Comparison of ENCODE assay signal across 1 cellular context in the genomic region with DNA sequence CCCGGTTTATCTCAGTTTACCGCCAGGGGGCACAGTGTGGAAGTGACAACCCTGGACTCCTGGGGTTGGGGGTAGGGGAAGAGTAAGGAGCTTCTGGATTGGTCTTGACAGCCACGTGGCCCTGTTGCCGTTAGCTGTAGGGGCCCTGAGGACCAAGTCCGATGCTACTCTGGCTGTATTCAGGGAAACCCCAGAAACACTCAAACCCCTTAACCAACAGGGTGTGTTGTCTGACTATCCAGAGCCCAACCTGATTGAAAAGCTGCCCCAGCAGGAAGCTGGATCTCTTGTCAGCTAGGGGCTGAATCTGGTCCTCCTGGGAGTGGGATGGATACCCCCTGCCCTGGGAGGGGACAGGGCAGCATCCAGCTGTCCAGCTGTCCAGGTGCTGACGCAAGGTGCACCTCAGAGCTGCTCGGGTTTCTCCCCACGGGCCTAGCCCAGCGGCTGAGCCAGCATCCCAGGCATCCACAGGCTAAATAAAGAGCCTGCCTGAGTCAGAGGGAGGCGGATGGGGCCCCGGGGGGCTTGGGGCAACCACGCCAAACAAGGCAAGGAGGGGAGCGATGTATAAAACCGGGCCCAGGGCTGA.
TF ChIP-seq lines count a peak whose summit lies in the region.

No MANE protein-coding gene starts in this region.

TF ChIP-seq in HepG2, 621 proteins besides CTCF, POLR2A, EP300 and RAD21 (continued from another document and continues in another):
- TF ChIP-seq, protein P1, sequence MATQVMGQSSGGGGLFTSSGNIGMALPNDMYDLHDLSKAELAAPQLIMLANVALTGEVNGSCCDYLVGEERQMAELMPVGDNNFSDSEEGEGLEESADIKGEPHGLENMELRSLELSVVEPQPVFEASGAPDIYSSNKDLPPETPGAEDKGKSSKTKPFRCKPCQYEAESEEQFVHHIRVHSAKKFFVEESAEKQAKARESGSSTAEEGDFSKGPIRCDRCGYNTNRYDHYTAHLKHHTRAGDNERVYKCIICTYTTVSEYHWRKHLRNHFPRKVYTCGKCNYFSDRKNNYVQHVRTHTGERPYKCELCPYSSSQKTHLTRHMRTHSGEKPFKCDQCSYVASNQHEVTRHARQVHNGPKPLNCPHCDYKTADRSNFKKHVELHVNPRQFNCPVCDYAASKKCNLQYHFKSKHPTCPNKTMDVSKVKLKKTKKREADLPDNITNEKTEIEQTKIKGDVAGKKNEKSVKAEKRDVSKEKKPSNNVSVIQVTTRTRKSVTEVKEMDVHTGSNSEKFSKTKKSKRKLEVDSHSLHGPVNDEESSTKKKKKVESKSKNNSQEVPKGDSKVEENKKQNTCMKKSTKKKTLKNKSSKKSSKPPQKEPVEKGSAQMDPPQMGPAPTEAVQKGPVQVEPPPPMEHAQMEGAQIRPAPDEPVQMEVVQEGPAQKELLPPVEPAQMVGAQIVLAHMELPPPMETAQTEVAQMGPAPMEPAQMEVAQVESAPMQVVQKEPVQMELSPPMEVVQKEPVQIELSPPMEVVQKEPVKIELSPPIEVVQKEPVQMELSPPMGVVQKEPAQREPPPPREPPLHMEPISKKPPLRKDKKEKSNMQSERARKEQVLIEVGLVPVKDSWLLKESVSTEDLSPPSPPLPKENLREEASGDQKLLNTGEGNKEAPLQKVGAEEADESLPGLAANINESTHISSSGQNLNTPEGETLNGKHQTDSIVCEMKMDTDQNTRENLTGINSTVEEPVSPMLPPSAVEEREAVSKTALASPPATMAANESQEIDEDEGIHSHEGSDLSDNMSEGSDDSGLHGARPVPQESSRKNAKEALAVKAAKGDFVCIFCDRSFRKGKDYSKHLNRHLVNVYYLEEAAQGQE (IDR thresholded peaks at IDR 0.05; ENCODE audit: borderline replicate concordance in 1 of 2, low read depth in 1 of 2, low read length in 2 of 2): peak in 1 of 2 experiments; percentile 73; a peak in 2 of 4 replicates
- TF ChIP-seq SKI (IDR thresholded peaks at IDR 0.05; ENCODE audit: partially characterized antibody) (no peak), DNMT1 (CRISPR knock-in tag; IDR thresholded peaks at IDR 0.05) (no peak), ARHGAP35 (CRISPR knock-in tag; IDR thresholded peaks at IDR 0.05; ENCODE audit: borderline replicate concordance) (no peak), NFYC (CRISPR knock-in tag; IDR thresholded peaks at IDR 0.05) (peak; percentile 73), ZZZ3 (CRISPR knock-in tag; IDR thresholded peaks at IDR 0.05; ENCODE audit: borderline replicate concordance) (no peak), ZNF552 (CRISPR knock-in tag; IDR thresholded peaks at IDR 0.05; ENCODE audit: borderline replicate concordance) (no peak), ZNF446 (CRISPR knock-in tag; IDR thresholded peaks at IDR 0.05) (0 out of 2 replicates have a peak, but pooled peaks have one; percentile 30), NFIB (CRISPR knock-in tag; IDR thresholded peaks at IDR 0.05; ENCODE audit: borderline replicate concordance) (no peak), ZNF567 (CRISPR knock-in tag; IDR thresholded peaks at IDR 0.05; ENCODE audit: borderline replicate concordance) (no peak), ZNF10 (CRISPR knock-in tag; IDR thresholded peaks at IDR 0.05; ENCODE audit: borderline replicate concordance, low read depth) (no peak), BCL6 (CRISPR knock-in tag; IDR thresholded peaks at IDR 0.05) (no peak), ZNF121 (CRISPR knock-in tag; IDR thresholded peaks at IDR 0.05) (no peak), KMT2B (CRISPR knock-in tag; IDR thresholded peaks at IDR 0.05) (no peak), ZNF335 (CRISPR knock-in tag; IDR thresholded peaks at IDR 0.05) (no peak)
- TF ChIP-seq, protein P2, sequence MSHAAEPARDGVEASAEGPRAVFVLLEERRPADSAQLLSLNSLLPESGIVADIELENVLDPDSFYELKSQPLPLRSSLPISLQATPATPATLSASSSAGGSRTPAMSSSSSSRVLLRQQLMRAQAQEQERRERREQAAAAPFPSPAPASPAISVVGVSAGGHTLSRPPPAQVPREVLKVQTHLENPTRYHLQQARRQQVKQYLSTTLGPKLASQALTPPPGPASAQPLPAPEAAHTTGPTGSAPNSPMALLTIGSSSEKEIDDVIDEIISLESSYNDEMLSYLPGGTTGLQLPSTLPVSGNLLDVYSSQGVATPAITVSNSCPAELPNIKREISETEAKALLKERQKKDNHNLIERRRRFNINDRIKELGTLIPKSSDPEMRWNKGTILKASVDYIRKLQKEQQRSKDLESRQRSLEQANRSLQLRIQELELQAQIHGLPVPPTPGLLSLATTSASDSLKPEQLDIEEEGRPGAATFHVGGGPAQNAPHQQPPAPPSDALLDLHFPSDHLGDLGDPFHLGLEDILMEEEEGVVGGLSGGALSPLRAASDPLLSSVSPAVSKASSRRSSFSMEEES (CRISPR knock-in tag; IDR thresholded peaks at IDR 0.05): peak; percentile 20; the same call in 1 of the 2 replicates
- TF ChIP-seq, protein P3, sequence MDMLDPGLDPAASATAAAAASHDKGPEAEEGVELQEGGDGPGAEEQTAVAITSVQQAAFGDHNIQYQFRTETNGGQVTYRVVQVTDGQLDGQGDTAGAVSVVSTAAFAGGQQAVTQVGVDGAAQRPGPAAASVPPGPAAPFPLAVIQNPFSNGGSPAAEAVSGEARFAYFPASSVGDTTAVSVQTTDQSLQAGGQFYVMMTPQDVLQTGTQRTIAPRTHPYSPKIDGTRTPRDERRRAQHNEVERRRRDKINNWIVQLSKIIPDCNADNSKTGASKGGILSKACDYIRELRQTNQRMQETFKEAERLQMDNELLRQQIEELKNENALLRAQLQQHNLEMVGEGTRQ (IDR thresholded peaks at IDR 0.05; ENCODE audit: low read depth, low read length): peak; percentile 91
- TF ChIP-seq, protein P3 (CRISPR knock-in tag; IDR thresholded peaks at IDR 0.05; ENCODE audit: borderline replicate concordance): peak; percentile 92; the same call in 1 of the 2 replicates
- TF ChIP-seq, protein P4, sequence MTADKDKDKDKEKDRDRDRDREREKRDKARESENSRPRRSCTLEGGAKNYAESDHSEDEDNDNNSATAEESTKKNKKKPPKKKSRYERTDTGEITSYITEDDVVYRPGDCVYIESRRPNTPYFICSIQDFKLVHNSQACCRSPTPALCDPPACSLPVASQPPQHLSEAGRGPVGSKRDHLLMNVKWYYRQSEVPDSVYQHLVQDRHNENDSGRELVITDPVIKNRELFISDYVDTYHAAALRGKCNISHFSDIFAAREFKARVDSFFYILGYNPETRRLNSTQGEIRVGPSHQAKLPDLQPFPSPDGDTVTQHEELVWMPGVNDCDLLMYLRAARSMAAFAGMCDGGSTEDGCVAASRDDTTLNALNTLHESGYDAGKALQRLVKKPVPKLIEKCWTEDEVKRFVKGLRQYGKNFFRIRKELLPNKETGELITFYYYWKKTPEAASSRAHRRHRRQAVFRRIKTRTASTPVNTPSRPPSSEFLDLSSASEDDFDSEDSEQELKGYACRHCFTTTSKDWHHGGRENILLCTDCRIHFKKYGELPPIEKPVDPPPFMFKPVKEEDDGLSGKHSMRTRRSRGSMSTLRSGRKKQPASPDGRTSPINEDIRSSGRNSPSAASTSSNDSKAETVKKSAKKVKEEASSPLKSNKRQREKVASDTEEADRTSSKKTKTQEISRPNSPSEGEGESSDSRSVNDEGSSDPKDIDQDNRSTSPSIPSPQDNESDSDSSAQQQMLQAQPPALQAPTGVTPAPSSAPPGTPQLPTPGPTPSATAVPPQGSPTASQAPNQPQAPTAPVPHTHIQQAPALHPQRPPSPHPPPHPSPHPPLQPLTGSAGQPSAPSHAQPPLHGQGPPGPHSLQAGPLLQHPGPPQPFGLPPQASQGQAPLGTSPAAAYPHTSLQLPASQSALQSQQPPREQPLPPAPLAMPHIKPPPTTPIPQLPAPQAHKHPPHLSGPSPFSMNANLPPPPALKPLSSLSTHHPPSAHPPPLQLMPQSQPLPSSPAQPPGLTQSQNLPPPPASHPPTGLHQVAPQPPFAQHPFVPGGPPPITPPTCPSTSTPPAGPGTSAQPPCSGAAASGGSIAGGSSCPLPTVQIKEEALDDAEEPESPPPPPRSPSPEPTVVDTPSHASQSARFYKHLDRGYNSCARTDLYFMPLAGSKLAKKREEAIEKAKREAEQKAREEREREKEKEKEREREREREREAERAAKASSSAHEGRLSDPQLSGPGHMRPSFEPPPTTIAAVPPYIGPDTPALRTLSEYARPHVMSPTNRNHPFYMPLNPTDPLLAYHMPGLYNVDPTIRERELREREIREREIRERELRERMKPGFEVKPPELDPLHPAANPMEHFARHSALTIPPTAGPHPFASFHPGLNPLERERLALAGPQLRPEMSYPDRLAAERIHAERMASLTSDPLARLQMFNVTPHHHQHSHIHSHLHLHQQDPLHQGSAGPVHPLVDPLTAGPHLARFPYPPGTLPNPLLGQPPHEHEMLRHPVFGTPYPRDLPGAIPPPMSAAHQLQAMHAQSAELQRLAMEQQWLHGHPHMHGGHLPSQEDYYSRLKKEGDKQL (CRISPR knock-in tag; IDR thresholded peaks at IDR 0.05; ENCODE audit: low read depth): no peak
- TF ChIP-seq, protein P5, sequence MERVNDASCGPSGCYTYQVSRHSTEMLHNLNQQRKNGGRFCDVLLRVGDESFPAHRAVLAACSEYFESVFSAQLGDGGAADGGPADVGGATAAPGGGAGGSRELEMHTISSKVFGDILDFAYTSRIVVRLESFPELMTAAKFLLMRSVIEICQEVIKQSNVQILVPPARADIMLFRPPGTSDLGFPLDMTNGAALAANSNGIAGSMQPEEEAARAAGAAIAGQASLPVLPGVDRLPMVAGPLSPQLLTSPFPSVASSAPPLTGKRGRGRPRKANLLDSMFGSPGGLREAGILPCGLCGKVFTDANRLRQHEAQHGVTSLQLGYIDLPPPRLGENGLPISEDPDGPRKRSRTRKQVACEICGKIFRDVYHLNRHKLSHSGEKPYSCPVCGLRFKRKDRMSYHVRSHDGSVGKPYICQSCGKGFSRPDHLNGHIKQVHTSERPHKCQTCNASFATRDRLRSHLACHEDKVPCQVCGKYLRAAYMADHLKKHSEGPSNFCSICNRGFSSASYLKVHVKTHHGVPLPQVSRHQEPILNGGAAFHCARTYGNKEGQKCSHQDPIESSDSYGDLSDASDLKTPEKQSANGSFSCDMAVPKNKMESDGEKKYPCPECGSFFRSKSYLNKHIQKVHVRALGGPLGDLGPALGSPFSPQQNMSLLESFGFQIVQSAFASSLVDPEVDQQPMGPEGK (CRISPR knock-in tag; IDR thresholded peaks at IDR 0.05): peak; percentile 57
- TF ChIP-seq, protein P6, sequence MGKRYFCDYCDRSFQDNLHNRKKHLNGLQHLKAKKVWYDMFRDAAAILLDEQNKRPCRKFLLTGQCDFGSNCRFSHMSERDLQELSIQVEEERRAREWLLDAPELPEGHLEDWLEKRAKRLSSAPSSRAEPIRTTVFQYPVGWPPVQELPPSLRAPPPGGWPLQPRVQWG (CRISPR knock-in tag; IDR thresholded peaks at IDR 0.05; ENCODE audit: borderline replicate concordance, low read depth): no peak
- TF ChIP-seq, protein P7, sequence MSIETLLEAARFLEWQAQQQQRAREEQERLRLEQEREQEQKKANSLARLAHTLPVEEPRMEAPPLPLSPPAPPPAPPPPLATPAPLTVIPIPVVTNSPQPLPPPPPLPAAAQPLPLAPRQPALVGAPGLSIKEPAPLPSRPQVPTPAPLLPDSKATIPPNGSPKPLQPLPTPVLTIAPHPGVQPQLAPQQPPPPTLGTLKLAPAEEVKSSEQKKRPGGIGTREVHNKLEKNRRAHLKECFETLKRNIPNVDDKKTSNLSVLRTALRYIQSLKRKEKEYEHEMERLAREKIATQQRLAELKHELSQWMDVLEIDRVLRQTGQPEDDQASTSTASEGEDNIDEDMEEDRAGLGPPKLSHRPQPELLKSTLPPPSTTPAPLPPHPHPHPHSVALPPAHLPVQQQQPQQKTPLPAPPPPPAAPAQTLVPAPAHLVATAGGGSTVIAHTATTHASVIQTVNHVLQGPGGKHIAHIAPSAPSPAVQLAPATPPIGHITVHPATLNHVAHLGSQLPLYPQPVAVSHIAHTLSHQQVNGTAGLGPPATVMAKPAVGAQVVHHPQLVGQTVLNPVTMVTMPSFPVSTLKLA (IDR thresholded peaks at IDR 0.05): peak; percentile 73
- TF ChIP-seq, protein P8, sequence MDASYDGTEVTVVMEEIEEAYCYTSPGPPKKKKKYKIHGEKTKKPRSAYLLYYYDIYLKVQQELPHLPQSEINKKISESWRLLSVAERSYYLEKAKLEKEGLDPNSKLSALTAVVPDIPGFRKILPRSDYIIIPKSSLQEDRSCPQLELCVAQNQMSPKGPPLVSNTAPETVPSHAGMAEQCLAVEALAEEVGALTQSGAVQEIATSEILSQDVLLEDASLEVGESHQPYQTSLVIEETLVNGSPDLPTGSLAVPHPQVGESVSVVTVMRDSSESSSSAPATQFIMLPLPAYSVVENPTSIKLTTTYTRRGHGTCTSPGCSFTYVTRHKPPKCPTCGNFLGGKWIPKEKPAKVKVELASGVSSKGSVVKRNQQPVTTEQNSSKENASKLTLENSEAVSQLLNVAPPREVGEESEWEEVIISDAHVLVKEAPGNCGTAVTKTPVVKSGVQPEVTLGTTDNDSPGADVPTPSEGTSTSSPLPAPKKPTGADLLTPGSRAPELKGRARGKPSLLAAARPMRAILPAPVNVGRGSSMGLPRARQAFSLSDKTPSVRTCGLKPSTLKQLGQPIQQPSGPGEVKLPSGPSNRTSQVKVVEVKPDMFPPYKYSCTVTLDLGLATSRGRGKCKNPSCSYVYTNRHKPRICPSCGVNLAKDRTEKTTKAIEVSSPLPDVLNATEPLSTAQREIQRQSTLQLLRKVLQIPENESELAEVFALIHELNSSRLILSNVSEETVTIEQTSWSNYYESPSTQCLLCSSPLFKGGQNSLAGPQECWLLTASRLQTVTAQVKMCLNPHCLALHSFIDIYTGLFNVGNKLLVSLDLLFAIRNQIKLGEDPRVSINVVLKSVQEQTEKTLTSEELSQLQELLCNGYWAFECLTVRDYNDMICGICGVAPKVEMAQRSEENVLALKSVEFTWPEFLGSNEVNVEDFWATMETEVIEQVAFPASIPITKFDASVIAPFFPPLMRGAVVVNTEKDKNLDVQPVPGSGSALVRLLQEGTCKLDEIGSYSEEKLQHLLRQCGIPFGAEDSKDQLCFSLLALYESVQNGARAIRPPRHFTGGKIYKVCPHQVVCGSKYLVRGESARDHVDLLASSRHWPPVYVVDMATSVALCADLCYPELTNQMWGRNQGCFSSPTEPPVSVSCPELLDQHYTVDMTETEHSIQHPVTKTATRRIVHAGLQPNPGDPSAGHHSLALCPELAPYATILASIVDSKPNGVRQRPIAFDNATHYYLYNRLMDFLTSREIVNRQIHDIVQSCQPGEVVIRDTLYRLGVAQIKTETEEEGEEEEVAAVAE (CRISPR knock-in tag; IDR thresholded peaks at IDR 0.05; ENCODE audit: borderline replicate concordance): no peak
- TF ChIP-seq, protein P9, sequence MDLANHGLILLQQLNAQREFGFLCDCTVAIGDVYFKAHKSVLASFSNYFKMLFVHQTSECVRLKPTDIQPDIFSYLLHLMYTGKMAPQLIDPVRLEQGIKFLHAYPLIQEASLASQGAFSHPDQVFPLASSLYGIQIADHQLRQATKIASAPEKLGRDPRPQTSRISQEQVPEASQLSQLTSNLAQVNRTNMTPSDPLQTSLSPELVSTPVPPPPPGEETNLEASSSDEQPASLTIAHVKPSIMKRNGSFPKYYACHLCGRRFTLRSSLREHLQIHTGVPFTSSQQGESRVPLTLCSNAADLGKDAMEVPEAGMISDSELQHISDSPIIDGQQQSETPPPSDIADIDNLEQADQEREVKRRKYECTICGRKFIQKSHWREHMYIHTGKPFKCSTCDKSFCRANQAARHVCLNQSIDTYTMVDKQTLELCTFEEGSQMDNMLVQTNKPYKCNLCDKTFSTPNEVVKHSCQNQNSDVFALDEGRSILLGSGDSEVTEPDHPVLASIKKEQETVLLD (CRISPR knock-in tag; IDR thresholded peaks at IDR 0.05; ENCODE audit: low read depth): no peak
